1 cellular context compared by ENCODE assay signal in the genomic region with DNA sequence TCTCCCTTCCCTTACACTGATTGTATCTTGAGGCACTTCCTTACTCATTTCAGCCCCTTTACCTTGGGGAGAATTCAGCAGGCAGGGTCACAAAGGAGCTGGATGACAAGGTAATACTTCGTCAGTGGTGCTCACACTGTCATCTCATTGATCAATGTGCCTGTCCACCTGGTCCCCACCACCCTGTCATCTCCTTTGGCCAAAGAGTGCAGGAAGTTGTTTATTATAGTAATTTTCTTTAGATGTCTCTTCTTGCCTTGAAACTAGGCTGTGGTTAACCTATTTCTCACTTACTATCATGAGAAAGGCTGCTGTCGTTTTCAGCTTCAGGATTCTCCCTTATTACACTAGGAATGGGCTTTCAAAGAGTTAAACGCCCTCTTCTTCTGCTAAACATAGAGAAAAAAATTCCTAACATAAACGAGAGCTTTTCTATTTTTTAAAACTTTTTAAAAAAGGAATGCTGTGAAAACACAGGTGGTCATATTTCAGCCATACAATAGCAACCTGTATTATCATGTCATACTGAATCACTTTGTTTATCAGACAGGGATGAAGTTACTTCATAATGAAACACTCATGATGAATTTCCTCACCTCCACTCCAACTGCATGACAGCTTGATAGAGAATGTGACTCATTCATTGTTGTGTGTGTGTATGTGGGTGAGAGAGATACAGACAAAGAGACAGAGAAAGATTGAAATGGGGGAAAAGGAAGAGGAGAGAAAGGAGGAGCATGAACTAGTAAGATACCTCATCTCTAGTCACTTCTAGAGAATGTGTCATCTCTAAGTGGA.
A peak's percentile ranks its signal among the peaks of the same experiment; 100 is the strongest.
TF ChIP-seq lines count a peak whose summit lies in the region.

No MANE protein-coding gene starts in this region.

TF ChIP-seq in endothelial cell of umbilical vein, 7 proteins besides CTCF, POLR2A, EP300 and RAD21:
- TF ChIP-seq JUN (IDR thresholded peaks at IDR 0.05; ENCODE audit: borderline replicate concordance, insufficient read depth, insufficient read length, low read depth), result peak; percentile 94
- TF ChIP-seq POLR2AphosphoS5 (IDR thresholded peaks at IDR 0.05; ENCODE audit: insufficient read depth, low read depth, low read length), result peak; percentile 76
- no peak for TF ChIP-seq EZH2 (IDR thresholded peaks at IDR 0.05; ENCODE audit: borderline replicate concordance, low read depth, low read length, severe bottlenecking)
- TF ChIP-seq, protein P1, sequence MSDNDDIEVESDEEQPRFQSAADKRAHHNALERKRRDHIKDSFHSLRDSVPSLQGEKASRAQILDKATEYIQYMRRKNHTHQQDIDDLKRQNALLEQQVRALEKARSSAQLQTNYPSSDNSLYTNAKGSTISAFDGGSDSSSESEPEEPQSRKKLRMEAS (IDR thresholded peaks at IDR 0.05; ENCODE audit: insufficient read depth, insufficient read length), result no peak
- no peak for TF ChIP-seq MYC (IDR thresholded peaks at IDR 0.05; ENCODE audit: low read depth, low read length)
- TF ChIP-seq FOS (IDR thresholded peaks at IDR 0.05; ENCODE audit: borderline replicate concordance, insufficient read depth, low read length), result peak; percentile 99
- peak; percentile 85 for TF ChIP-seq GATA2 (IDR thresholded peaks at IDR 0.05; ENCODE audit: insufficient read depth, insufficient read length, low read depth, low read length)
